ENCODE assay signal across 8 cellular contexts in the genomic region with DNA sequence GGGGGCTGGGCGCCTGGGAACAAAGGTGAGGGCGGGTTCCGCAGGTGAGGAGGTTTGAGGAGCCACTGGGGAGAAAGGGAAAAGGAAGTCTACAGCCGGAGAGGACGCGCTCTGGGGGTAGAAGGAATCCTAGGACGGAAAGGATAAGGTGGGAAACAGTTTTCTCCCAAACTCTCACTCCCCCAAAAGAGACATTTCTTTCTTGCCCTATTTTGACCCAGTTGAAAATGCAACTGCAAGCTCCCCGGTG. TPM values are rescaled to one million over a fixed set of nuclear protein-coding genes. Genes with fewer than 3 reads are reported as not detected.
DNase-seq lines count a peak whose midpoint lies in the region; ATAC-seq and TF ChIP-seq lines count a peak whose summit lies in the region.

No MANE protein-coding gene starts in this region.

- H3K36me3 ChIP-seq in SJCRH30 (peaks cover 23% of the 10 kb centered on the region), esophagus squamous epithelium (peaks cover 0 to 13% (median 0%) of the 10 kb centered on the region in 3 donors)

- H3K27ac ChIP-seq in SJCRH30 (peak overlapping the region; percentile 45), esophagus squamous epithelium (peak overlapping the region; percentile 95 to 99 (median 98))

- 0 to 1% methylated on average over 8 of the region's 8 CpGs for WGBS in esophagus squamous epithelium, 2 donors

- no peak for TF ChIP-seq CTCF in esophagus squamous epithelium (IDR thresholded peaks at IDR 0.05)

- peak in 1 of 4 donors; percentile 29 for TF ChIP-seq POLR2A in esophagus squamous epithelium (IDR thresholded peaks at IDR 0.05)

- H3K4me3 ChIP-seq in SJCRH30 (peak overlapping the region; percentile 96), esophagus squamous epithelium (peak overlapping the region; percentile 83 to 99 (median 88))

- DNase-seq in NCI-H748 treated with DMSO at 0.1 percent for 48 hours (lab: John Stamatoyannopoulos, UW), result peak; percentile 94
- DNase-seq in NCI-H748 (lab: John Stamatoyannopoulos, UW; ENCODE audit: unreplicated experiment), result no peak
- no peak for DNase-seq in SJCRH30
- no peak for DNase-seq in esophagus squamous epithelium (lab: John Stamatoyannopoulos, UW)
- peak; percentile 45 for DNase-seq in putamen (ENCODE audit: low spot score)
- no peak for DNase-seq in HuH-7.5 (ENCODE audit: low spot score)
- DNase-seq in retina, result no peak

- peaks cover 24% of the 10 kb centered on the region for H3K4me1 ChIP-seq in SJCRH30
- H3K4me1 ChIP-seq in esophagus squamous epithelium, result peaks cover 23 to 72% (median 38%) of the 10 kb centered on the region in 3 donors

- intact Hi-C loops in esophagus squamous epithelium (cut with DNase I), result no loop called here

- H3K27me3 ChIP-seq in SJCRH30 (no peaks in the 10 kb centered on the region), esophagus squamous epithelium (no peaks in the 10 kb centered on the region)

- no peak for ATAC-seq in GM18873 (IDR thresholded peaks at IDR 0.05; ENCODE audit: low FRiP score, unreplicated experiment)

- H3K9me3 ChIP-seq in SJCRH30 (replicated peaks) (no peaks in the 10 kb centered on the region), esophagus squamous epithelium (no peaks in the 10 kb centered on the region)

RNA-seq across cellular contexts. Expression of a gene that starts 0.7 kb away (rescaled TPM):
- total RNA-seq in SJCRH30 (2014; rRNA removed; shearing (Covaris generic)), result 172 and 182 TPM in 2 replicates
- 100 to 1,000 TPM in 3 of 4 donors, 10 to 100 TPM in 1; 96.7 to 183 (median 132) TPM for total RNA-seq in esophagus squamous epithelium

RNA-seq across cellular contexts. Expression of a gene that starts 0.7 kb away (rescaled TPM):
- total RNA-seq in SJCRH30 (2014; rRNA removed; shearing (Covaris generic)), result 14.9 and 16.7 TPM in 2 replicates
- total RNA-seq in esophagus squamous epithelium, result 10 to 100 TPM; 12.2 to 16.5 (median 14.9) TPM

Comparison
In these comparisons a context has a peak if more than half of its experiments do, and no peak if none do; other contexts are left out.
1. DNase-seq: peak in NCI-H748 treated with DMSO at 0.1 percent for 48 hours (single experiment) and putamen (single experiment); none in NCI-H748 (single experiment), SJCRH30 (0 of 2), esophagus squamous epithelium (single experiment), HuH-7.5 (single experiment) and retina (single experiment).